Comparison of ENCODE assay signal across 5 cellular contexts in the genomic region with DNA sequence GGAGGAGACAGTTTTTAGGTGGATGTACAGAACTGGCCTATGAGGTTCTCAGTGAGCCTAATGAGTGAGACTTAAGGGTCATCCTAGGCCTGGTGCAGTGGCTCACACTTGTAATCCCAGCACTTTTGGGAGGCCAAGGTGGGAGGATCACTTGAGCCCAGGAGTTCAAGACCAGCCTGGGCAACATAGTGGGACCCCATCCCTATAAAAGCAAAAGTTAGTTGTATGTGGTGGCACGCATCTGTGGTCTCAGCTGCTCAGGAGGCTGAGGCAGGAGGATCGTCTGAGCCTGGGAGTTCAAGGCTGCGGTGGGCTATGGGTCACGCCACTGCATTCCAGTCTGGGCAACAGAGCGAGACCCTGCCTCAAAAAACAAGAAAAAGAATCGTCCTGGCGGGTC. TPM values are rescaled to one million over a fixed set of nuclear protein-coding genes. Genes with fewer than 3 reads are reported as not detected.
"Had no signal": no experiment of that assay in that cellular context is flagged by ENCODE, and none has a peak within 500 bp of the region (broad histone marks: within the 10 kb centered on the region; RNA-seq: fewer than 3 reads in every experiment).

No MANE protein-coding gene starts in this region.

RNA-seq across cellular contexts. Expression of a gene that starts 19.8 kb away (rescaled TPM):
- total RNA-seq: M059J, PC-3, Right ventricle myocardium superior, SJSA1 had no signal
- polyA plus RNA-seq: SK-N-SH had no signal
